ENCODE assay signal across 17 cellular contexts in genomic region chr2:234415706-234416105, GRCh38.
DNase-seq lines count a peak whose midpoint lies in the region; ATAC-seq and TF ChIP-seq lines count a peak whose summit lies in the region.
"Had no signal": no experiment of that assay in that cellular context is flagged by ENCODE, and none has a peak within 500 bp of the region (broad histone marks: within the 10 kb centered on the region; RNA-seq: fewer than 3 reads in every experiment).

No MANE protein-coding gene starts in this region.

- H3K36me3 ChIP-seq in CD8-positive, alpha-beta T cell (ENCODE audit: insufficient read depth, low read length), result no peaks in the 10 kb centered on the region

- no peak overlapping the region for H3K4me3 Mint-ChIP-seq in CD8-positive, alpha-beta T cell
- no peak overlapping the region for H3K4me3 Mint-ChIP-seq in T-helper 17 cell
- no peak overlapping the region for H3K4me3 Mint-ChIP-seq in naive thymus-derived CD8-positive, alpha-beta T cell
- H3K4me3 Mint-ChIP-seq in stimulated activated naive B cell treated with anti-CD40 and anti-IgM and Interleukin-4, amounts not matched to agents 10 μg/mL and 1 μg/mL and 100 μg/mL, for 72 hours, result no peak overlapping the region

- no peak overlapping the region for H3K27ac ChIP-seq in CD8-positive, alpha-beta T cell (ENCODE audit: low read depth, low read length)
- H3K27ac ChIP-seq: C4-2B, RWPE1 had no signal

- H3K27me3 ChIP-seq in CD8-positive, alpha-beta T cell (ENCODE audit: insufficient read depth, low read length), result no peaks in the 10 kb centered on the region

- peak overlapping the region; percentile 24 for H3K27ac Mint-ChIP-seq in CD8-positive, alpha-beta T cell
- H3K27ac Mint-ChIP-seq in T-helper 17 cell, result peak overlapping the region; percentile 65
- peak overlapping the region in 6 of 10 donors; percentile 0 to 71 (median 48) for H3K27ac Mint-ChIP-seq in naive thymus-derived CD8-positive, alpha-beta T cell
- H3K27ac Mint-ChIP-seq in stimulated activated naive B cell treated with anti-CD40 and anti-IgM and Interleukin-4, amounts not matched to agents 10 μg/mL and 1 μg/mL and 100 μg/mL, for 72 hours, result peak overlapping the region; percentile 86

- TF ChIP-seq CTCF in CD8-positive, alpha-beta T cell (IDR thresholded peaks at IDR 0.05), result no peak

- POLR2A ChIA-PET in CD8-positive, alpha-beta T cell (lab: Charles Lee), result no interaction called here
- POLR2A ChIA-PET in naive thymus-derived CD8-positive, alpha-beta T cell (lab: Charles Lee), result interaction anchor here (0.9 kb wide), 1 partner anchor 15 kb away, joined by 3 read pairs; no protein-coding TSS in a partner anchor

- CTCF ChIA-PET in CD8-positive, alpha-beta T cell (lab: Charles Lee), result interaction anchor here (2.5 kb wide), 1 partner anchor 82 kb away, joined by 6 read pairs; the partner anchor contains the start of gene ARL4C

- H3K36me3 Mint-ChIP-seq in CD8-positive, alpha-beta T cell, result peaks cover 7% of the 10 kb centered on the region
- H3K36me3 Mint-ChIP-seq in T-helper 17 cell (ENCODE audit: low read depth), result no peaks in the 10 kb centered on the region
- peaks cover 0 to 16% (median 4%) of the 10 kb centered on the region in 3 donors for H3K36me3 Mint-ChIP-seq in naive thymus-derived CD8-positive, alpha-beta T cell
- H3K36me3 Mint-ChIP-seq in stimulated activated naive B cell treated with anti-CD40 and anti-IgM and Interleukin-4, amounts not matched to agents 10 μg/mL and 1 μg/mL and 100 μg/mL, for 72 hours, result peaks cover 6 to 10% of the 10 kb centered on the region in 2 donors

- peaks cover 7% of the 10 kb centered on the region for H3K9me3 Mint-ChIP-seq in CD8-positive, alpha-beta T cell
- H3K9me3 Mint-ChIP-seq in naive thymus-derived CD8-positive, alpha-beta T cell, result peaks cover 0 to 13% (median 7%) of the 10 kb centered on the region in 9 donors
- peaks cover 7 to 12% of the 10 kb centered on the region in 2 donors for H3K9me3 Mint-ChIP-seq in stimulated activated naive B cell treated with anti-CD40 and anti-IgM and Interleukin-4, amounts not matched to agents 10 μg/mL and 1 μg/mL and 100 μg/mL, for 72 hours

- intact Hi-C loops in CD8-positive, alpha-beta T cell (cut with DNase I, micrococcal nuclease), result no loop called here

- no peak for ATAC-seq in CD8-positive, alpha-beta T cell
- ATAC-seq in T-helper 17 cell, result no peak
- no peak for ATAC-seq in naive thymus-derived CD8-positive, alpha-beta T cell
- no peak for ATAC-seq in stimulated activated naive B cell treated with anti-CD40 and anti-IgM and Interleukin-4, amounts not matched to agents 10 μg/mL and 1 μg/mL and 100 μg/mL, for 72 hours (replicated peaks)
- ATAC-seq: A549, K562 had no signal

- no peaks in the 10 kb centered on the region for H3K9me3 ChIP-seq in CD8-positive, alpha-beta T cell (ENCODE audit: low read length)
- H3K9me3 ChIP-seq in T-helper 17 cell (ENCODE audit: control insufficient read depth, low read length, poor library complexity, severe bottlenecking), result no peaks in the 10 kb centered on the region
- H3K9me3 ChIP-seq: A549 had no signal

- DNase-seq in CD8-positive, alpha-beta T cell, result no peak
- DNase-seq in T-helper 17 cell (no peak), cortex of kidney (lab: John Stamatoyannopoulos, UW) (no peak), GM19238 (ENCODE audit: insufficient read length, low spot score) (no peak), DMS114 treated with DMSO at 0.1 percent for 48 hours (lab: John Stamatoyannopoulos, UW; ENCODE audit: unreplicated experiment) (no peak)
- DNase-seq in naive thymus-derived CD8-positive, alpha-beta T cell, result no peak
- no peak for DNase-seq in stimulated activated naive B cell treated with anti-CD40 and anti-IgM and Interleukin-4, amounts not matched to agents 10 μg/mL and 1 μg/mL and 100 μg/mL, for 72 hours
- DNase-seq: Calu3, HCEC 1CT, NCI-H1417 treated with DMSO at 0.1 percent for 48 hours, NCI-H2171, NCI-H446, NCI-H69 had no signal

- H3K27me3 Mint-ChIP-seq in CD8-positive, alpha-beta T cell (ENCODE audit: low read depth), result no peaks in the 10 kb centered on the region
- no peaks in the 10 kb centered on the region for H3K27me3 Mint-ChIP-seq in T-helper 17 cell
- no peaks in the 10 kb centered on the region for H3K27me3 Mint-ChIP-seq in naive thymus-derived CD8-positive, alpha-beta T cell
- H3K27me3 Mint-ChIP-seq in stimulated activated naive B cell treated with anti-CD40 and anti-IgM and Interleukin-4, amounts not matched to agents 10 μg/mL and 1 μg/mL and 100 μg/mL, for 72 hours, result no peaks in the 10 kb centered on the region

- H3K4me1 ChIP-seq in CD8-positive, alpha-beta T cell (ENCODE audit: insufficient read depth, low read length), result peaks cover 12% of the 10 kb centered on the region

- H3K4me1 Mint-ChIP-seq in CD8-positive, alpha-beta T cell (ENCODE audit: low read depth), result peaks cover 37% of the 10 kb centered on the region
- peaks cover 21% of the 10 kb centered on the region for H3K4me1 Mint-ChIP-seq in T-helper 17 cell
- H3K4me1 Mint-ChIP-seq in naive thymus-derived CD8-positive, alpha-beta T cell, result peaks cover 29 to 53% (median 50%) of the 10 kb centered on the region in 4 donors
- peaks cover 25 to 38% of the 10 kb centered on the region in 2 donors for H3K4me1 Mint-ChIP-seq in stimulated activated naive B cell treated with anti-CD40 and anti-IgM and Interleukin-4, amounts not matched to agents 10 μg/mL and 1 μg/mL and 100 μg/mL, for 72 hours

- H3K4me3 ChIP-seq in CD8-positive, alpha-beta T cell (ENCODE audit: low read depth, low read length), result no peak overlapping the region
- H3K4me3 ChIP-seq: A549, K562 had no signal

Comparison
In these comparisons a context has a peak if more than half of its experiments do, and no peak if none do; other contexts are left out.
1. H3K27ac Mint-ChIP-seq: peak in every context shown above with its lines; median percentile 86 in stimulated activated naive B cell treated with anti-CD40 and anti-IgM and Interleukin-4, amounts not matched to agents 10 μg/mL and 1 μg/mL and 100 μg/mL, for 72 hours; 65 in T-helper 17 cell; 48 in naive thymus-derived CD8-positive, alpha-beta T cell; 24 in CD8-positive, alpha-beta T cell.